20 cellular contexts compared by ENCODE assay signal in genomic region chr5:75045071-75045470, GRCh38.
"Had no signal": no experiment of that assay in that cellular context is flagged by ENCODE, and none has a peak within 500 bp of the region (broad histone marks: within the 10 kb centered on the region; RNA-seq: fewer than 3 reads in every experiment).

No MANE protein-coding gene starts in this region.

- DNase-seq: activated CD4-positive, alpha-beta T cell treated with anti-CD3 and anti-CD28 coated beads, Interleukin-2, amount 10 ng/mL, durations not matched to agents 7 days and 5 days; activated CD4-positive, CD25-positive, alpha-beta regulatory T cell; activated CD8-positive, alpha-beta memory T cell treated with anti-CD3 and anti-CD28 coated beads for 24 hours; activated gamma-delta T cell treated with Interleukin-2 at 50 U/mL for 16 hours; activated T-cell treated with anti-CD3 and anti-CD28 coated beads, Interleukin-2, amount 50 U/mL, for 72 hours; cerebellar nuclear complex; cortex of kidney; effector CD8-positive, alpha-beta T cell; stimulated activated CD8-positive, alpha-beta memory T cell treated with anti-CD3 and anti-CD28 coated beads, Interleukin-4, amount 100 ng/mL, for 48 hours; stimulated activated naive CD4-positive, alpha-beta T cell treated with Interleukin-2 at 50 U/mL for 16 hours; T1000; transverse colon; uterus had no signal

- H3K27ac ChIP-seq: adrenal gland, gastrocnemius medialis, suprapubic skin, transverse colon, uterus had no signal

- H3K9me3 ChIP-seq: adrenal gland, breast epithelium, gastrocnemius medialis, suprapubic skin, transverse colon, uterus had no signal

- H3K4me3 Mint-ChIP-seq: activated CD4-positive, alpha-beta T cell treated with anti-CD3 and anti-CD28 coated beads, Interleukin-2, amount 10 ng/mL, durations not matched to agents 7 days and 5 days; activated T-cell treated with anti-CD3 and anti-CD28 coated beads, Interleukin-2, amount 50 U/mL, for 72 hours; neural crest cell had no signal

- H3K9me3 Mint-ChIP-seq: activated T-cell treated with anti-CD3 and anti-CD28 coated beads, Interleukin-2, amount 50 U/mL, for 72 hours; neural crest cell had no signal

- H3K36me3 ChIP-seq: adrenal gland, breast epithelium, suprapubic skin, transverse colon, uterus had no signal

- H3K4me1 ChIP-seq: adrenal gland, breast epithelium, gastrocnemius medialis, uterus had no signal

- H3K4me3 ChIP-seq: adrenal gland, breast epithelium, gastrocnemius medialis, lung, suprapubic skin, transverse colon, uterus had no signal

- ATAC-seq: gastrocnemius medialis had no signal

- H3K27ac Mint-ChIP-seq: activated CD4-positive, alpha-beta T cell treated with anti-CD3 and anti-CD28 coated beads, Interleukin-2, amount 10 ng/mL, durations not matched to agents 7 days and 5 days; activated T-cell treated with anti-CD3 and anti-CD28 coated beads, Interleukin-2, amount 50 U/mL, for 72 hours; progenitor cell of endocrine pancreas had no signal

- H3K27me3 ChIP-seq: adrenal gland, breast epithelium, gastrocnemius medialis, suprapubic skin, transverse colon, uterus had no signal
